Comparison of ENCODE assay signal across 8 cellular contexts in genomic region chr4:11427201-11427996, GRCh38. TPM values are rescaled to one million over a fixed set of nuclear protein-coding genes. Genes with fewer than 3 reads are reported as not detected.
DNase-seq lines count a peak whose midpoint lies in the region; ATAC-seq, FAIRE-seq and TF ChIP-seq lines count a peak whose summit lies in the region.

No MANE protein-coding gene starts in this region.

- H3K9ac ChIP-seq in HUES6 (ENCODE audit: low read length) = peak overlapping the region; percentile 22
- no peak overlapping the region for H3K9ac ChIP-seq in smooth muscle cell (ENCODE audit: low read depth)

- peak overlapping the region; percentile 50 to 75 (median 67) for H3K4me3 Mint-ChIP-seq in immature natural killer cell

- no peak for ATAC-seq in GM19397 (IDR thresholded peaks at IDR 0.05; ENCODE audit: unreplicated experiment)
- ATAC-seq in GM19328 (IDR thresholded peaks at IDR 0.05; ENCODE audit: unreplicated experiment) = no peak

- no peak overlapping the region for H3K27ac ChIP-seq in HUES6 (ENCODE audit: low read depth, low read length)
- no peak overlapping the region for H3K27ac ChIP-seq in smooth muscle cell (ENCODE audit: low read depth)

- H3K36me3 ChIP-seq in HUES6 (ENCODE audit: control insufficient read depth, insufficient read depth, low read length) = no peaks in the 10 kb centered on the region
- H3K36me3 ChIP-seq in smooth muscle cell (ENCODE audit: low read depth) = no peaks in the 10 kb centered on the region

- H3K27me3 ChIP-seq in HUES6 (ENCODE audit: control insufficient read depth, insufficient read depth, low read length) (peaks cover 53% of the 10 kb centered on the region), smooth muscle cell (ENCODE audit: low read depth) (no peaks in the 10 kb centered on the region)

- no peak overlapping the region for H2AFZ ChIP-seq in smooth muscle cell (ENCODE audit: low read depth)

- peaks cover 3 to 16% (median 6%) of the 10 kb centered on the region in 3 donors for H3K27me3 Mint-ChIP-seq in immature natural killer cell (ENCODE audit: low read depth in 3 of 3)

- FAIRE-seq in GM12891 (lab: Jason Lieb, UNC) = no peak

- no peaks in the 10 kb centered on the region for H3F3A ChIP-seq in smooth muscle cell (ENCODE audit: low read depth)

- 1% methylated on average over 43 of the region's 43 CpGs for WGBS in smooth muscle cell (ENCODE audit: low lambda C conversion rate)

- no peaks in the 10 kb centered on the region for H4K20me1 ChIP-seq in smooth muscle cell (ENCODE audit: low read depth)

- H3K79me2 ChIP-seq in smooth muscle cell (ENCODE audit: low read depth) = no peaks in the 10 kb centered on the region

- H3K4me2 ChIP-seq in smooth muscle cell = peak overlapping the region; percentile 87

- H3K4me1 ChIP-seq in HUES6 (ENCODE audit: control insufficient read depth, insufficient read depth, low read length) = peaks cover 4% of the 10 kb centered on the region; the same call in 1 of the 2 replicates
- peaks cover 12% of the 10 kb centered on the region for H3K4me1 ChIP-seq in smooth muscle cell (ENCODE audit: low read depth)

- H3K9me3 ChIP-seq in HUES6 (ENCODE audit: control insufficient read depth, insufficient read depth, low read depth, low read length) (no peaks in the 10 kb centered on the region), smooth muscle cell (replicated peaks; ENCODE audit: low read depth) (no peaks in the 10 kb centered on the region)

- no peak for TF ChIP-seq POLR2A in GM12891 (IDR thresholded peaks at IDR 0.05; ENCODE audit: low read depth, low read length)

- H3K4me3 ChIP-seq in HUES6 (ENCODE audit: low read depth, low read length) (peak overlapping the region; percentile 66), astrocyte of the spinal cord (ENCODE audit: low read depth, low read length) (peak overlapping the region; percentile 43), smooth muscle cell (peak overlapping the region; percentile 67)

- TF ChIP-seq CTCF in astrocyte of the spinal cord (IDR thresholded peaks at IDR 0.05; ENCODE audit: low read depth, low read length) (no peak), smooth muscle cell (IDR thresholded peaks at IDR 0.05; ENCODE audit: borderline replicate concordance, insufficient read depth, poor library complexity, severe bottlenecking) (no peak)

- in situ Hi-C loops in astrocyte of the spinal cord (cut with HindIII; ENCODE audit: low sequenced_read_pairs) = no loop called here

- peak; percentile 8 for DNase-seq in astrocyte of the spinal cord (ENCODE audit: low read depth, low spot score)
- DNase-seq in immature natural killer cell = no peak
- DNase-seq in smooth muscle cell (lab: John Stamatoyannopoulos, UW; ENCODE audit: unreplicated experiment) = no peak
- no peak for DNase-seq in mesenteric fat pad (ENCODE audit: low spot score)
- no peak for DNase-seq in GM12891 (ENCODE audit: insufficient read length, low spot score)

- H3K9me3 Mint-ChIP-seq in immature natural killer cell = no peaks in the 10 kb centered on the region

- peaks cover 13 to 19% of the 10 kb centered on the region in 2 donors for H3K4me1 Mint-ChIP-seq in immature natural killer cell

- no peaks in the 10 kb centered on the region for H3K36me3 Mint-ChIP-seq in immature natural killer cell

- H3K27ac Mint-ChIP-seq in immature natural killer cell = no peak overlapping the region

TF ChIP-seq in GM12891, 5 proteins besides CTCF, POLR2A, EP300 and RAD21:
- TF ChIP-seq SPI1 (IDR thresholded peaks at IDR 0.05; ENCODE audit: low read depth, low read length) (no peak), POU2F2 (IDR thresholded peaks at IDR 0.05; ENCODE audit: low read depth, low read length) (no peak), PAX5 (IDR thresholded peaks at IDR 0.05; ENCODE audit: insufficient read depth, low read length, severe bottlenecking) (no peak), TAF1 (IDR thresholded peaks at IDR 0.05; ENCODE audit: low read depth, low read length) (no peak), POLR2AphosphoS5 (IDR thresholded peaks at IDR 0.05; ENCODE audit: low read depth, low read length) (no peak)

RNA-seq across cellular contexts. Expression of gene HS3ST1, which starts 1.3 kb away (rescaled TPM):
- polyA plus RNA-seq in immature natural killer cell (under 1 TPM in 1 of 3 donors, not detected in 2; 0.03 TPM), smooth muscle cell (0.65 and 3.1 TPM in 2 replicates)
- total RNA-seq in smooth muscle cell (0.22 and 0.31 TPM in 2 replicates), mesenteric fat pad (4.2 TPM)
- 0.17 TPM for polyA plus RNA-seq in GM12891 (2012; ENCODE audit: low read depth, missing spikeins)
